11 cellular contexts compared by ENCODE assay signal in the genomic region with DNA sequence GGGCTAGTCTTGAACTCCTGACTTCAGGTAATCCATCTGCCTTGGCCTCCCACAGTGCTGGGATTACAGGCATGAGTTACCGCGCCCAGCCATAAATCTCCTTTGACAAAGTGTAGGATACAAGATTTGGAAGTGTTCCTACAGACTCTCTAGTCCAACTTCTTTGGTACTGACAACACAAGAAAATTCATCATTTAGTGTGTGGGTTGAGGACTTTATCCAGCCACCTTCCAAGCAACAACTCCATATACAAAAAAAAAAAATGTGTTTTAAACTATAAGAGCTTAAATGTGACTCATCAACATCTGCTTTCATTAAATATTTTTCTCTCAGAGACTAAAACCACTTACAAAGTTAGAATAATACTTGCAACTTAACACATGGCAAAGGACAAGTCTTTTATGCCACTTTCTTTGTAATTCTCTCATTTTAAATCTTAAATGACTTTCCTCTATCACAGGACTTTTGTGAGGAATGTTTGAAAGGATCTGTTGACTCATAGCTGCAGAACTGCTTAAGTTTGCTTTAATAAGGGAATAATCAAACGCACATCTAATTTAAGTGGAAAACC. TPM values are rescaled to one million over a fixed set of nuclear protein-coding genes. Genes with fewer than 3 reads are reported as not detected.
A peak's percentile ranks its signal among the peaks of the same experiment; 100 is the strongest.
DNase-seq lines count a peak whose midpoint lies in the region; ATAC-seq, FAIRE-seq and TF ChIP-seq lines count a peak whose summit lies in the region.
"Had no signal": no experiment of that assay in that cellular context is flagged by ENCODE, and none has a peak within 500 bp of the region (broad histone marks: within the 10 kb centered on the region; RNA-seq: fewer than 3 reads in every experiment).

No MANE protein-coding gene starts in this region.

- peak overlapping the region; percentile 82 for H3K4me2 ChIP-seq in A549

- no peak overlapping the region for H3K4me3 Mint-ChIP-seq in endodermal cell
- no peak overlapping the region for H3K4me3 Mint-ChIP-seq in activated CD4-positive, alpha-beta memory T cell treated with anti-CD3 and anti-CD28 coated beads, Interleukin-2, amount 10 ng/mL, durations not matched to agents 7 days and 5 days
- H3K4me3 Mint-ChIP-seq: activated T-cell treated with anti-CD3 and anti-CD28 coated beads, Interleukin-2, amount 50 U/mL, for 4 hours; immature natural killer cell had no signal

- H3K9ac ChIP-seq in endodermal cell (ENCODE audit: extremely low read depth, low read length, poor library complexity, severe bottlenecking): peak overlapping the region; percentile 35

- no peak for TF ChIP-seq EP300 in A549 (IDR thresholded peaks at IDR 0.05)

- intact Hi-C loops in mucosa of descending colon (cut with DNase I, micrococcal nuclease): no loop called here

- no peak for TF ChIP-seq RAD21 in A549 (conservative IDR thresholded peaks at IDR 0.05 in 1 of 2, IDR thresholded peaks at IDR 0.05 in 1 of 2)

- H3K27ac ChIP-seq in A549 (peak overlapping the region; percentile 90 to 91), endodermal cell (ENCODE audit: low read depth, low read length) (peak overlapping the region; percentile 14)

- peak overlapping the region; percentile 6; the same call in 1 of the 3 replicates for H3K4me3 ChIP-seq in A549
- H3K4me3 ChIP-seq in endodermal cell (ENCODE audit: low read length): no peak overlapping the region
- H3K4me3 ChIP-seq in mucosa of descending colon: no peak overlapping the region

- no peaks in the 10 kb centered on the region for H3K9me3 ChIP-seq in A549
- H3K9me3 ChIP-seq in endodermal cell (ENCODE audit: control insufficient read depth, low read length): no peaks in the 10 kb centered on the region
- H3K9me3 ChIP-seq in mucosa of descending colon: no peaks in the 10 kb centered on the region
- H3K9me3 ChIP-seq: BE2C had no signal

- WGBS in A549 (ENCODE audit: missing lambda C conversion rate): 52% methylated on average over 3 of the region's 3 CpGs
- 86 to 97% methylated on average over 1 to 3 of the region's 3 CpGs for WGBS in endodermal cell (ENCODE audit: insufficient coverage in 1 of 2, insufficient read length in 1 of 2), 2 experiments

- peak in 1 of 2 experiments; percentile 49 for DNase-seq in A549 (ENCODE audit: low read depth in 1 of 2, low spot score in 1 of 2)
- DNase-seq in NCI-H226: peak; percentile 82
- peak; percentile 49 for DNase-seq in endodermal cell
- DNase-seq in mucosa of descending colon: no peak
- no peak for DNase-seq in RKO (ENCODE audit: low spot score)
- DNase-seq in activated CD4-positive, alpha-beta memory T cell treated with anti-CD3 and anti-CD28 coated beads, Interleukin-2, amount 10 ng/mL, durations not matched to agents 7 days and 5 days: no peak
- no peak for DNase-seq in NCI-H524 (lab: John Stamatoyannopoulos, UW)
- DNase-seq: activated T-cell treated with anti-CD3 and anti-CD28 coated beads, Interleukin-2, amount 50 U/mL, for 4 hours; BE2C; immature natural killer cell had no signal

- POLR2A ChIA-PET in A549 (lab: Yijun Ruan, JAX): interaction anchor here (1.0 to 2.2 kb wide), 3 partner anchors 10 to 58 kb away, joined by 4 to 21 read pairs (median 8); partner anchors contain the start of genes ITGAV and ZC3H15
- POLR2A ChIA-PET in activated CD4-positive, alpha-beta memory T cell treated with anti-CD3 and anti-CD28 coated beads, Interleukin-2, amount 10 ng/mL, durations not matched to agents 7 days and 5 days (lab: Charles Lee): no interaction called here

- no peaks in the 10 kb centered on the region for H3K27me3 ChIP-seq in endodermal cell (ENCODE audit: control insufficient read depth, insufficient read depth, low read length, poor library complexity, severe bottlenecking)
- H3K27me3 ChIP-seq: BE2C had no signal

- peaks cover 17% of the 10 kb centered on the region for H3K4me1 Mint-ChIP-seq in endodermal cell
- no peaks in the 10 kb centered on the region for H3K4me1 Mint-ChIP-seq in activated CD4-positive, alpha-beta memory T cell treated with anti-CD3 and anti-CD28 coated beads, Interleukin-2, amount 10 ng/mL, durations not matched to agents 7 days and 5 days
- H3K4me1 Mint-ChIP-seq: immature natural killer cell had no signal

- no peaks in the 10 kb centered on the region for H3K27me3 Mint-ChIP-seq in endodermal cell (ENCODE audit: insufficient read depth)
- peaks cover 13% of the 10 kb centered on the region for H3K27me3 Mint-ChIP-seq in activated CD4-positive, alpha-beta memory T cell treated with anti-CD3 and anti-CD28 coated beads, Interleukin-2, amount 10 ng/mL, durations not matched to agents 7 days and 5 days

- ATAC-seq in A549 (peak; percentile 62 to 64; a peak in 5 of 6 replicates), mucosa of descending colon (peak; percentile 28), GM18858 (IDR thresholded peaks at IDR 0.05; ENCODE audit: unreplicated experiment) (no peak)
- ATAC-seq: activated T-cell treated with anti-CD3 and anti-CD28 coated beads, Interleukin-2, amount 50 U/mL, for 4 hours had no signal

- H3K36me3 Mint-ChIP-seq in endodermal cell (ENCODE audit: low read depth): no peaks in the 10 kb centered on the region
- no peaks in the 10 kb centered on the region for H3K36me3 Mint-ChIP-seq in activated CD4-positive, alpha-beta memory T cell treated with anti-CD3 and anti-CD28 coated beads, Interleukin-2, amount 10 ng/mL, durations not matched to agents 7 days and 5 days (ENCODE audit: low read depth)
- H3K36me3 Mint-ChIP-seq: immature natural killer cell had no signal

- H3K27ac Mint-ChIP-seq in endodermal cell: peak overlapping the region; percentile 89
- H3K27ac Mint-ChIP-seq in activated CD4-positive, alpha-beta memory T cell treated with anti-CD3 and anti-CD28 coated beads, Interleukin-2, amount 10 ng/mL, durations not matched to agents 7 days and 5 days: no peak overlapping the region
- H3K27ac Mint-ChIP-seq: immature natural killer cell had no signal

- TF ChIP-seq CTCF in A549 (IDR thresholded peaks at IDR 0.05): no peak
- TF ChIP-seq CTCF in endodermal cell (conservative IDR thresholded peaks at IDR 0.05): no peak
- TF ChIP-seq CTCF in mucosa of descending colon (IDR thresholded peaks at IDR 0.05): no peak

- no peaks in the 10 kb centered on the region for H3K9me3 Mint-ChIP-seq in endodermal cell
- H3K9me3 Mint-ChIP-seq in activated CD4-positive, alpha-beta memory T cell treated with anti-CD3 and anti-CD28 coated beads, Interleukin-2, amount 10 ng/mL, durations not matched to agents 7 days and 5 days: no peaks in the 10 kb centered on the region
- H3K9me3 Mint-ChIP-seq: activated T-cell treated with anti-CD3 and anti-CD28 coated beads, Interleukin-2, amount 50 U/mL, for 4 hours; immature natural killer cell had no signal

- no peak for FAIRE-seq in A549 (lab: Jason Lieb, UNC)

- CTCF ChIA-PET in A549 (lab: Yijun Ruan, JAX): interaction anchor here (1.3 kb wide), 1 partner anchor 11 kb away, joined by 3 read pairs; no protein-coding TSS in a partner anchor
- CTCF ChIA-PET in activated CD4-positive, alpha-beta memory T cell treated with anti-CD3 and anti-CD28 coated beads, Interleukin-2, amount 10 ng/mL, durations not matched to agents 7 days and 5 days (lab: Charles Lee): no interaction called here

- H3K36me3 ChIP-seq in endodermal cell (ENCODE audit: control insufficient read depth, insufficient read depth, low read length) (no peaks in the 10 kb centered on the region), mucosa of descending colon (ENCODE audit: low read depth) (no peaks in the 10 kb centered on the region)
- H3K36me3 ChIP-seq: BE2C had no signal

- H3K4me1 ChIP-seq in A549 (peaks cover 67% of the 10 kb centered on the region), endodermal cell (ENCODE audit: control insufficient read depth, insufficient read depth, low read length) (peaks cover 18% of the 10 kb centered on the region), mucosa of descending colon (ENCODE audit: low read depth) (no peaks in the 10 kb centered on the region)
- H3K4me1 ChIP-seq: BE2C had no signal

- no peak for TF ChIP-seq POLR2A in A549 (IDR thresholded peaks at IDR 0.05; ENCODE audit: low read length)

TF ChIP-seq in A549, 52 proteins besides CTCF, POLR2A, EP300 and RAD21 (continues in another document):
- TF ChIP-seq ZSCAN20 (CRISPR knock-in tag; IDR thresholded peaks at IDR 0.05) (no peak), KDM5A (IDR thresholded peaks at IDR 0.05) (no peak), KDM1A (IDR thresholded peaks at IDR 0.05; ENCODE audit: low read depth) (no peak), HEYL (CRISPR knock-in tag; IDR thresholded peaks at IDR 0.05) (no peak), RARB (CRISPR knock-in tag; IDR thresholded peaks at IDR 0.05) (0 out of 2 replicates have a peak, but pooled peaks have one; percentile 36), HOXB5 (CRISPR knock-in tag; IDR thresholded peaks at IDR 0.05) (no peak), JUN (IDR thresholded peaks at IDR 0.05) (no peak), EHF (CRISPR knock-in tag; IDR thresholded peaks at IDR 0.05) (no peak), MAZ (IDR thresholded peaks at IDR 0.05; ENCODE audit: borderline replicate concordance, low read depth, low read length) (no peak), FOSL2 (IDR thresholded peaks at IDR 0.05) (no peak), FOSL2 (CRISPR knock-in tag; IDR thresholded peaks at IDR 0.05) (peak; percentile 72)

RNA-seq across cellular contexts. Expression of gene ITGAV, which starts 46.2 kb away (rescaled TPM):
- polyA plus RNA-seq in A549 (2011; rRNA removed) (148 and 159 TPM in 2 replicates), A549 (2017; fragmentation: RNase III; extraction: RNeasy Plus Mini Kit Qiagen cat#74134 plus additional on column Dnase treatment) (87.6 to 101 TPM (median 93.3 TPM) in 3 replicates)
- polyA plus RNA-seq in A549 (2012; cell fraction: cytosol; rRNA removed): 22.5 and 22.6 TPM in 2 replicates
- 26.9 and 34.1 TPM in 2 replicates for polyA plus RNA-seq in A549 (2012; cell fraction: nucleus; rRNA removed)
- 159 and 161 TPM in 2 replicates for polyA minus RNA-seq in A549 (2011; rRNA and poly(A)+ RNA removed)
- total RNA-seq in endodermal cell (10 to 100 TPM; 63.7 to 79.7 TPM), mucosa of descending colon (10 to 100 TPM; 41.0 to 62.8 (median 47.2) TPM)
- 57.8 TPM for polyA plus RNA-seq in endodermal cell (2013, experiment 1 of 2)
- 66.0 TPM for polyA plus RNA-seq in endodermal cell (2013, experiment 2 of 2)
- total RNA-seq in activated CD4-positive, alpha-beta memory T cell treated with anti-CD3 and anti-CD28 coated beads, Interleukin-2, amount 10 ng/mL, durations not matched to agents 7 days and 5 days: 10 to 100 TPM in 1 of 2 experiments, 1 to 10 TPM in 1; 9.8 to 10.2 TPM

RNA-seq across cellular contexts. Expression of gene ZC3H15, which starts 57.6 kb away (rescaled TPM):
- polyA plus RNA-seq in A549 (2011; rRNA removed) (125 and 191 TPM in 2 replicates), A549 (2017; fragmentation: RNase III; extraction: RNeasy Plus Mini Kit Qiagen cat#74134 plus additional on column Dnase treatment) (98.2 to 112 TPM (median 99.2 TPM) in 3 replicates)
- polyA plus RNA-seq in A549 (2012; cell fraction: cytosol; rRNA removed): 36.4 and 41.7 TPM in 2 replicates
- polyA plus RNA-seq in A549 (2012; cell fraction: nucleus; rRNA removed): 18.2 and 24.5 TPM in 2 replicates
- polyA minus RNA-seq in A549 (2011; rRNA and poly(A)+ RNA removed): 18.6 and 22.6 TPM in 2 replicates
- total RNA-seq in endodermal cell (10 to 100 TPM; 54.6 to 59.3 TPM), mucosa of descending colon (10 to 100 TPM; 46.5 to 54.6 (median 48.2) TPM)
- polyA plus RNA-seq in endodermal cell (2013, experiment 1 of 2): 68.8 TPM
- 66.1 TPM for polyA plus RNA-seq in endodermal cell (2013, experiment 2 of 2)
- total RNA-seq in activated CD4-positive, alpha-beta memory T cell treated with anti-CD3 and anti-CD28 coated beads, Interleukin-2, amount 10 ng/mL, durations not matched to agents 7 days and 5 days: 10 to 100 TPM; 63.3 to 67.5 TPM

Comparison
In these comparisons a context has a peak if more than half of its experiments do, and no peak if none do; other contexts are left out.
1. DNase-seq: peak in NCI-H226 (single experiment) and endodermal cell (single experiment); none in mucosa of descending colon (0 of 3), RKO (single experiment), activated CD4-positive, alpha-beta memory T cell treated with anti-CD3 and anti-CD28 coated beads, Interleukin-2, amount 10 ng/mL, durations not matched to agents 7 days and 5 days (single experiment) and NCI-H524 (0 of 2).